Comparison of ENCODE assay signal across 10 cellular contexts in the genomic region with DNA sequence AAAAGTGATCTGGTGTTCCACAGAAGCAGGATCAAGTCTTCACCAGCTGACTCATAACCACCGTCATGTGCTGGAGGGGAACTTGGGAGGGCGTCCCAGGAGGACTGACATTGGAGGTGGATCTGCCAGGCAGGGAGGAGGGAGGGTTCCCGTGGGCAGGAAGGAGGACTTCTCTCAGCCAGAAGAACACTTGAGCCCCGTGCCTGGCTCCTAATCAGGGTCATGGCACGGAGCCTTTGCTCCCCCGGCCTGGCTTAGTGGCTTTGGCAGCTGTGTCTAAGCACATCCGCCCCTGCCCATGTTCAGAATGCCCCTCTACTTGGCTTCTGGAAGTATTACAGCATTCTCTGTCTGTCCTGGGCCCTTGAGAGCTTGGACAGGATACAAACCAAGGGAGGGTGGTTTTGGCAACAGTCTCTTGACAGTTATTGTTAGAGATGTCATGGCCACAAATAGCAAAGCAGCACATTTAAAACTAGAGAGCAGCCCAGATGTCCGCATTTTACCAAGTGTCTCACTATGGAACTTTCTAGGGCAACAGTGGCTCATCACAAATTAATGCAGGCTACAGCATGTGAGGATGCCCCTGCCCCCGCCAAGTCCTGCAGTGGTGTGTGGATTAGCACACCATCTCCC. TPM values are rescaled to one million over a fixed set of nuclear protein-coding genes. Genes with fewer than 3 reads are reported as not detected.
DNase-seq lines count a peak whose midpoint lies in the region; ATAC-seq, FAIRE-seq and TF ChIP-seq lines count a peak whose summit lies in the region.
"Had no signal": no experiment of that assay in that cellular context is flagged by ENCODE, and none has a peak within 500 bp of the region (broad histone marks: within the 10 kb centered on the region; RNA-seq: fewer than 3 reads in every experiment).

No MANE protein-coding gene starts in this region.

- no peaks in the 10 kb centered on the region for H3K27me3 ChIP-seq in hepatocyte
- no peaks in the 10 kb centered on the region for H3K27me3 ChIP-seq in small intestine (ENCODE audit: control insufficient read depth in 2 of 2, insufficient read depth in 2 of 2, low read length in 2 of 2)

- no peak overlapping the region for H2AFZ ChIP-seq in hepatocyte

- no peaks in the 10 kb centered on the region for H4K20me1 ChIP-seq in hepatocyte (ENCODE audit: insufficient read depth, poor library complexity, severe bottlenecking)

- peak; percentile 83 for DNase-seq in GM04504 (ENCODE audit: low read depth)
- DNase-seq in astrocyte of the hippocampus (ENCODE audit: low read depth, low spot score): peak; percentile 79
- peak; percentile 32 for DNase-seq in hepatocyte (ENCODE audit: low spot score)
- DNase-seq in small intestine: peak; percentile 3
- DNase-seq in endothelial cell (ENCODE audit: low spot score): no peak
- DNase-seq: activated B cell treated with CpG ODN at 0.5 μM for 24 hours, NCI-H146 had no signal

- H3K27ac Mint-ChIP-seq in endothelial cell (ENCODE audit: unreplicated experiment): no peak overlapping the region
- H3K27ac Mint-ChIP-seq: activated B cell treated with CpG ODN at 0.5 μM for 24 hours had no signal

- no peaks in the 10 kb centered on the region for H3K79me2 ChIP-seq in hepatocyte

- 79% methylated on average over 9 of the region's 9 CpGs for WGBS in hepatocyte (ENCODE audit: low lambda C conversion rate, missing lambda C conversion rate)
- WGBS in small intestine, 3 donors: 63 to 78% (median 76%) methylated on average over 9 of the region's 9 CpGs

- H3K27me3 Mint-ChIP-seq in endothelial cell (ENCODE audit: unreplicated experiment): peaks cover 3% of the 10 kb centered on the region
- H3K27me3 Mint-ChIP-seq: activated B cell treated with CpG ODN at 0.5 μM for 24 hours had no signal

- TF ChIP-seq CTCF in hepatocyte (IDR thresholded peaks at IDR 0.05; ENCODE audit: poor library complexity): no peak
- TF ChIP-seq CTCF in endothelial cell (IDR thresholded peaks at IDR 0.05; ENCODE audit: unreplicated experiment): no peak

- H3K4me1 ChIP-seq in hepatocyte (ENCODE audit: insufficient read depth) (no peaks in the 10 kb centered on the region), small intestine (ENCODE audit: control insufficient read depth in 2 of 2, insufficient read depth in 1 of 2, low read depth in 1 of 2, low read length in 1 of 2) (no peaks in the 10 kb centered on the region)

- H3K27ac ChIP-seq in hepatocyte (no peak overlapping the region), small intestine (ENCODE audit: low read depth in 1 of 2, low read length in 1 of 2) (peak overlapping the region in 1 of 2 donors; percentile 15)

- H3K36me3 Mint-ChIP-seq in endothelial cell (ENCODE audit: low read depth, unreplicated experiment): peaks cover 17% of the 10 kb centered on the region

- H3K4me3 Mint-ChIP-seq in endothelial cell (ENCODE audit: unreplicated experiment): no peak overlapping the region
- H3K4me3 Mint-ChIP-seq: activated B cell treated with CpG ODN at 0.5 μM for 24 hours had no signal

- no peak for FAIRE-seq in small intestine (lab: Jason Lieb, UNC)

- H3K9me2 ChIP-seq in hepatocyte (replicated peaks; ENCODE audit: insufficient read depth): no peaks in the 10 kb centered on the region

- H3K36me3 ChIP-seq in hepatocyte (replicated peaks; ENCODE audit: insufficient read depth, low read depth) (no peaks in the 10 kb centered on the region), small intestine (ENCODE audit: control insufficient read depth in 2 of 2, insufficient read depth in 2 of 2, low read length in 2 of 2) (peaks cover 16 to 30% of the 10 kb centered on the region in 2 donors)

- H3K4me3 ChIP-seq in hepatocyte (no peak overlapping the region), small intestine (ENCODE audit: low read depth in 1 of 2, low read length in 2 of 2) (no peak overlapping the region)

- H3K4me1 Mint-ChIP-seq in endothelial cell (ENCODE audit: unreplicated experiment): peaks cover 13% of the 10 kb centered on the region

- no peaks in the 10 kb centered on the region for H3K9me3 Mint-ChIP-seq in endothelial cell (ENCODE audit: unreplicated experiment)
- H3K9me3 Mint-ChIP-seq: activated B cell treated with CpG ODN at 0.5 μM for 24 hours had no signal

- no peak overlapping the region for H3K4me2 ChIP-seq in hepatocyte

- no peak for ATAC-seq in GM19395 (IDR thresholded peaks at IDR 0.05; ENCODE audit: unreplicated experiment)
- ATAC-seq in HG03439 (IDR thresholded peaks at IDR 0.05; ENCODE audit: unreplicated experiment): no peak
- no peak for ATAC-seq in GM18858 (IDR thresholded peaks at IDR 0.05; ENCODE audit: unreplicated experiment)

- H3K9me3 ChIP-seq in hepatocyte (ENCODE audit: low read depth): no peaks in the 10 kb centered on the region
- H3K9me3 ChIP-seq in small intestine (ENCODE audit: control insufficient read depth, low read depth): no peaks in the 10 kb centered on the region

RNA-seq across cellular contexts. Expression of a gene that starts 11.5 kb away (rescaled TPM):
- 46.7 and 55.5 TPM in 2 replicates for total RNA-seq in hepatocyte
- polyA plus RNA-seq in hepatocyte: 84.9 and 86.9 TPM in 2 replicates
- 10 to 100 TPM; 57.3 to 74.7 (median 68.1) TPM for polyA plus RNA-seq in small intestine
- total RNA-seq in endothelial cell (ENCODE audit: unreplicated experiment): 61.6 TPM

RNA-seq across cellular contexts. Expression of a gene that starts 12.5 kb away (rescaled TPM):
- total RNA-seq in hepatocyte: 3.0 and 8.8 TPM in 2 replicates
- 2.5 and 2.6 TPM in 2 replicates for polyA plus RNA-seq in hepatocyte
- polyA plus RNA-seq in small intestine: 1 to 10 TPM; 4.7 to 6.4 (median 5.9) TPM
- 39.7 TPM for total RNA-seq in endothelial cell (ENCODE audit: unreplicated experiment)

RNA-seq across cellular contexts. Expression of a gene that starts 26.7 kb away (rescaled TPM):
- total RNA-seq in hepatocyte (0.72 and 1.00 TPM in 2 replicates), endothelial cell (ENCODE audit: unreplicated experiment) (16.1 TPM)
- polyA plus RNA-seq in hepatocyte (1.4 and 3.0 TPM in 2 replicates), small intestine (1 to 10 TPM; 1.1 to 7.2 (median 4.6) TPM)

RNA-seq across cellular contexts. Expression of a gene that starts 59.7 kb away (rescaled TPM):
- total RNA-seq in hepatocyte (39.4 and 40.3 TPM in 2 replicates), endothelial cell (ENCODE audit: unreplicated experiment) (82.4 TPM)
- polyA plus RNA-seq in hepatocyte (17.4 and 20.3 TPM in 2 replicates), small intestine (10 to 100 TPM; 25.3 to 31.6 (median 28.5) TPM)
